ENCODE assay signal across 16 cellular contexts in the genomic region with DNA sequence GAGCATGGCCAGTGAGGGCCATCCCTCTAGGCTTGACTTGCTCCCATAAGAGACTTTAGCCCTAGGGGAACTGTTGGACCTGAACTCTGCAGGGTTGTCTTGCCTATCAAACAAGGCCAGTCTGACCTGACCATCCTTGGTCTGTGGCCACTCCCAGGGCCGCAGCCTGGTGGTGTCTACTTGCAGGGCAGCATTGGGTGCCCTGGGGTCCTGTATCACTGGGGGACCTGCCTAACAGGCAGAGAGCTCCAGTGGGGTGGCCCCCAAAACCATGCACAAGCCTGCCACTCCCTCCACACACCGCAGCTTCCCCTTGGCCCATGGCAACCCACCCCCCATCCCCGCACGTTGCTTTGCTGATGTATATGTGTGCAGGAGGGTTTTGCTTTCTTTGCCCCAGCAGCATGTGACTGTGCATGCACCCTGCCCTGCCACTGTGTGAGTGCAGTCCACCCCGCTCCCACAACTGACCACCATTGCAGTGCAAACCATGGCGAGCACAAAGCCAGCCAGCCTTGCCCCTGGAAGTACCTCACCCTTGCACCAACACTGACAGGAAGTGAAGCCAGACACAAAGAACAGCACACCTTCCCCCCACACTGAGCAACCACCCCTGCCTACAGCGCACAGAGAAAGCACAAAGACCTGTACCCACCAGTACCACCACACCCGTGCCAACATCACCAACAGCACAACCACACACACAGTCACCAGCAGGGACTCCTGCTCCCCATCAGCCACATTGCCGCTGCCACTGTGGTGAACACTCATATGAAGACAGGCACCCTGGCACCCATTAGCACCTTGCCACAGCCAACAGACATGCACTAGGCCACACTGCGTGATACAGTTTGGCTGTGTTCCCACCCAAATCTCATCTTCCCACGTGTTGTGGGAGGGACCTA.
DNase-seq lines count a peak whose midpoint lies in the region; ATAC-seq and TF ChIP-seq lines count a peak whose summit lies in the region.
"Had no signal": no experiment of that assay in that cellular context is flagged by ENCODE, and none has a peak within 500 bp of the region (broad histone marks: within the 10 kb centered on the region; RNA-seq: fewer than 3 reads in every experiment).

No MANE protein-coding gene starts in this region.

- H3K9me3 Mint-ChIP-seq in activated naive CD4-positive, alpha-beta T cell treated with anti-CD3 and anti-CD28 coated beads for 36 hours: peaks cover 15% of the 10 kb centered on the region
- peaks cover 41% of the 10 kb centered on the region for H3K9me3 Mint-ChIP-seq in activated naive CD4-positive, alpha-beta T cell treated with anti-CD3 and anti-CD28 coated beads, Interleukin-2, amount 10 ng/mL, durations not matched to agents 7 days and 5 days
- peaks cover 49% of the 10 kb centered on the region for H3K9me3 Mint-ChIP-seq in WTC11
- peaks cover 23% of the 10 kb centered on the region for H3K9me3 Mint-ChIP-seq in glutamatergic neuron (ENCODE audit: unreplicated experiment)
- peaks cover 19 to 34% of the 10 kb centered on the region in 2 donors for H3K9me3 Mint-ChIP-seq in stimulated activated naive CD8-positive, alpha-beta T cell treated with anti-CD3 and anti-CD28 coated beads, Interleukin-15, amount 100 ng/mL, for 72 hours

- H3K4me1 Mint-ChIP-seq in activated naive CD4-positive, alpha-beta T cell treated with anti-CD3 and anti-CD28 coated beads for 36 hours (ENCODE audit: low read depth): peaks cover 47% of the 10 kb centered on the region
- H3K4me1 Mint-ChIP-seq in activated naive CD4-positive, alpha-beta T cell treated with anti-CD3 and anti-CD28 coated beads, Interleukin-2, amount 10 ng/mL, durations not matched to agents 7 days and 5 days: peaks cover 25% of the 10 kb centered on the region
- H3K4me1 Mint-ChIP-seq in WTC11: no peaks in the 10 kb centered on the region
- no peaks in the 10 kb centered on the region for H3K4me1 Mint-ChIP-seq in glutamatergic neuron (ENCODE audit: low read depth, unreplicated experiment)
- H3K4me1 Mint-ChIP-seq in stimulated activated naive CD8-positive, alpha-beta T cell treated with anti-CD3 and anti-CD28 coated beads, Interleukin-15, amount 100 ng/mL, for 72 hours: peaks cover 44% of the 10 kb centered on the region

- POLR2A ChIA-PET in WTC11 (lab: Charles Lee): interaction anchor here (0.6 kb wide), 1 partner anchor 599 kb away, joined by 3 read pairs; no protein-coding TSS in a partner anchor

- DNase-seq in activated naive CD4-positive, alpha-beta T cell treated with anti-CD3 and anti-CD28 coated beads for 36 hours: peak; percentile 45
- DNase-seq in activated naive CD4-positive, alpha-beta T cell treated with anti-CD3 and anti-CD28 coated beads, Interleukin-2, amount 10 ng/mL, durations not matched to agents 7 days and 5 days: no peak
- DNase-seq in WTC11 (ENCODE audit: low spot score) (no peak), glutamatergic neuron (no peak), HuH-7 (ENCODE audit: low spot score) (no peak), SK-N-DZ (ENCODE audit: low spot score) (no peak)
- peak in 1 of 2 donors; percentile 38 for DNase-seq in stimulated activated naive CD8-positive, alpha-beta T cell treated with anti-CD3 and anti-CD28 coated beads, Interleukin-15, amount 100 ng/mL, for 72 hours
- no peak for DNase-seq in stimulated activated naive CD4-positive, alpha-beta T cell (lab: John Stamatoyannopoulos, UW)
- DNase-seq: activated CD8-positive, alpha-beta memory T cell treated with anti-CD3 and anti-CD28 coated beads, Interleukin-2, amount 50 U/mL, for 48 hours; brain microvascular endothelial cell; DMS53; heart left ventricle; IMR-90; NCI-H1417 treated with DMSO at 0.1 percent for 48 hours; NCI-H510A; NK-92 treated with Interleukin-12 subunit alpha and Interleukin-12 subunit beta, amount 100 ng/mL, for 24 hours had no signal

- TF ChIP-seq CTCF in WTC11 (IDR thresholded peaks at IDR 0.05): no peak
- no peak for TF ChIP-seq CTCF in glutamatergic neuron (IDR thresholded peaks at IDR 0.05; ENCODE audit: partially characterized antibody, unreplicated experiment)

- ATAC-seq in WTC11: no peak
- ATAC-seq in stimulated activated naive CD8-positive, alpha-beta T cell treated with anti-CD3 and anti-CD28 coated beads, Interleukin-15, amount 100 ng/mL, for 72 hours: peak; percentile 84

- H3K4me3 Mint-ChIP-seq in activated naive CD4-positive, alpha-beta T cell treated with anti-CD3 and anti-CD28 coated beads for 36 hours: no peak overlapping the region
- H3K4me3 Mint-ChIP-seq in activated naive CD4-positive, alpha-beta T cell treated with anti-CD3 and anti-CD28 coated beads, Interleukin-2, amount 10 ng/mL, durations not matched to agents 7 days and 5 days: no peak overlapping the region
- H3K4me3 Mint-ChIP-seq in WTC11 (no peak overlapping the region), glutamatergic neuron (ENCODE audit: unreplicated experiment) (no peak overlapping the region)
- peak overlapping the region in 1 of 2 donors; percentile 64 for H3K4me3 Mint-ChIP-seq in stimulated activated naive CD8-positive, alpha-beta T cell treated with anti-CD3 and anti-CD28 coated beads, Interleukin-15, amount 100 ng/mL, for 72 hours

- peak overlapping the region; percentile 5 for H3K27ac Mint-ChIP-seq in activated naive CD4-positive, alpha-beta T cell treated with anti-CD3 and anti-CD28 coated beads for 36 hours
- H3K27ac Mint-ChIP-seq in activated naive CD4-positive, alpha-beta T cell treated with anti-CD3 and anti-CD28 coated beads, Interleukin-2, amount 10 ng/mL, durations not matched to agents 7 days and 5 days: no peak overlapping the region
- H3K27ac Mint-ChIP-seq in WTC11 (peak overlapping the region; percentile 9; the same call in 1 of the 2 replicates), glutamatergic neuron (ENCODE audit: unreplicated experiment) (peak overlapping the region; percentile 14)
- H3K27ac Mint-ChIP-seq in stimulated activated naive CD8-positive, alpha-beta T cell treated with anti-CD3 and anti-CD28 coated beads, Interleukin-15, amount 100 ng/mL, for 72 hours: peak overlapping the region in 1 of 2 donors; percentile 90

- H3K27me3 Mint-ChIP-seq in activated naive CD4-positive, alpha-beta T cell treated with anti-CD3 and anti-CD28 coated beads for 36 hours (ENCODE audit: low read depth): no peaks in the 10 kb centered on the region
- H3K27me3 Mint-ChIP-seq in activated naive CD4-positive, alpha-beta T cell treated with anti-CD3 and anti-CD28 coated beads, Interleukin-2, amount 10 ng/mL, durations not matched to agents 7 days and 5 days: no peaks in the 10 kb centered on the region
- H3K27me3 Mint-ChIP-seq in WTC11 (ENCODE audit: low read depth) (no peaks in the 10 kb centered on the region), glutamatergic neuron (ENCODE audit: unreplicated experiment) (peaks cover 7% of the 10 kb centered on the region)
- H3K27me3 Mint-ChIP-seq in stimulated activated naive CD8-positive, alpha-beta T cell treated with anti-CD3 and anti-CD28 coated beads, Interleukin-15, amount 100 ng/mL, for 72 hours: no peaks in the 10 kb centered on the region

- peaks cover 13% of the 10 kb centered on the region for H3K36me3 Mint-ChIP-seq in activated naive CD4-positive, alpha-beta T cell treated with anti-CD3 and anti-CD28 coated beads for 36 hours (ENCODE audit: low read depth)
- peaks cover 27% of the 10 kb centered on the region for H3K36me3 Mint-ChIP-seq in activated naive CD4-positive, alpha-beta T cell treated with anti-CD3 and anti-CD28 coated beads, Interleukin-2, amount 10 ng/mL, durations not matched to agents 7 days and 5 days
- H3K36me3 Mint-ChIP-seq in WTC11: peaks cover 17% of the 10 kb centered on the region
- H3K36me3 Mint-ChIP-seq in glutamatergic neuron (ENCODE audit: unreplicated experiment): peaks cover 23% of the 10 kb centered on the region

- intact Hi-C loops in activated naive CD4-positive, alpha-beta T cell treated with anti-CD3 and anti-CD28 coated beads for 36 hours (cut with micrococcal nuclease): no loop called here

- CTCF ChIA-PET in activated naive CD4-positive, alpha-beta T cell treated with anti-CD3 and anti-CD28 coated beads for 36 hours (lab: Charles Lee): no interaction called here
- CTCF ChIA-PET in activated naive CD4-positive, alpha-beta T cell treated with anti-CD3 and anti-CD28 coated beads, Interleukin-2, amount 10 ng/mL, durations not matched to agents 7 days and 5 days (lab: Charles Lee): no interaction called here
- CTCF ChIA-PET in WTC11 (lab: Charles Lee): no interaction called here

TF ChIP-seq in WTC11, 78 proteins besides CTCF, POLR2A, EP300 and RAD21:
- no peak for TF ChIP-seq ATF1 (CRISPR knock-in tag; IDR thresholded peaks at IDR 0.05)
- no peak for TF ChIP-seq ZNF423 (CRISPR knock-in tag; IDR thresholded peaks at IDR 0.05)
- no peak for TF ChIP-seq CREM (CRISPR knock-in tag; IDR thresholded peaks at IDR 0.05)
- TF ChIP-seq FOXJ3 (CRISPR knock-in tag; IDR thresholded peaks at IDR 0.05; ENCODE audit: borderline replicate concordance): no peak
